In genomic region chr16:70801611-70802010, GRCh38 we compare ENCODE assay signal across 9 cellular contexts. TPM values are rescaled to one million over a fixed set of nuclear protein-coding genes. Genes with fewer than 3 reads are reported as not detected.
A peak's percentile ranks its signal among the peaks of the same experiment; 100 is the strongest.
DNase-seq lines count a peak whose midpoint lies in the region; ATAC-seq and TF ChIP-seq lines count a peak whose summit lies in the region.
"Had no signal": no experiment of that assay in that cellular context is flagged by ENCODE, and none has a peak within 500 bp of the region (broad histone marks: within the 10 kb centered on the region; RNA-seq: fewer than 3 reads in every experiment).

No MANE protein-coding gene starts in this region.

- H3K4me3 Mint-ChIP-seq in activated T-helper 1 cell treated with anti-CD3 and anti-CD28 coated beads, Interleukin-12 subunit alpha, Interleukin-12 subunit beta, Interleukin-2, Interleukin-4 antibody, amounts not matched to agents 30 ng/mL and 10 ng/mL and 1 ng/mL, durations not matched to agents 14 hours and 24 hours and 36 hours: peak overlapping the region; percentile 97
- H3K4me3 Mint-ChIP-seq in immature natural killer cell: peak overlapping the region; percentile 92 to 96 (median 94)
- H3K4me3 Mint-ChIP-seq in stimulated activated naive CD8-positive, alpha-beta T cell treated with anti-CD3 and anti-CD28 coated beads, Interleukin-15, amount 100 ng/mL, for 72 hours: peak overlapping the region; percentile 95 to 97

- no peaks in the 10 kb centered on the region for H3K9me3 ChIP-seq in cardiac muscle cell (ENCODE audit: low read depth)
- H3K9me3 ChIP-seq: left lung had no signal

- H3K9me3 Mint-ChIP-seq in activated T-helper 1 cell treated with anti-CD3 and anti-CD28 coated beads, Interleukin-12 subunit alpha, Interleukin-12 subunit beta, Interleukin-2, Interleukin-4 antibody, amounts not matched to agents 30 ng/mL and 10 ng/mL and 1 ng/mL, durations not matched to agents 14 hours and 24 hours and 36 hours: peaks cover 4% of the 10 kb centered on the region
- no peaks in the 10 kb centered on the region for H3K9me3 Mint-ChIP-seq in immature natural killer cell
- peaks cover 0 to 12% of the 10 kb centered on the region in 2 donors for H3K9me3 Mint-ChIP-seq in stimulated activated naive CD8-positive, alpha-beta T cell treated with anti-CD3 and anti-CD28 coated beads, Interleukin-15, amount 100 ng/mL, for 72 hours

- ATAC-seq in left cardiac atrium: no peak
- no peak for ATAC-seq in stimulated activated naive CD8-positive, alpha-beta T cell treated with anti-CD3 and anti-CD28 coated beads, Interleukin-15, amount 100 ng/mL, for 72 hours

- TF ChIP-seq CTCF in cardiac muscle cell (IDR thresholded peaks at IDR 0.05; ENCODE audit: low read depth, low read length): no peak

- peak overlapping the region; percentile 84 for H3K27ac Mint-ChIP-seq in activated T-helper 1 cell treated with anti-CD3 and anti-CD28 coated beads, Interleukin-12 subunit alpha, Interleukin-12 subunit beta, Interleukin-2, Interleukin-4 antibody, amounts not matched to agents 30 ng/mL and 10 ng/mL and 1 ng/mL, durations not matched to agents 14 hours and 24 hours and 36 hours
- H3K27ac Mint-ChIP-seq in immature natural killer cell: peak overlapping the region; percentile 80 to 91 (median 89)
- H3K27ac Mint-ChIP-seq in stimulated activated naive CD8-positive, alpha-beta T cell treated with anti-CD3 and anti-CD28 coated beads, Interleukin-15, amount 100 ng/mL, for 72 hours: no peak overlapping the region

- no peaks in the 10 kb centered on the region for H3K36me3 ChIP-seq in cardiac muscle cell
- H3K36me3 ChIP-seq: left lung had no signal

- H3K4me3 ChIP-seq in cardiac muscle cell: peak overlapping the region; percentile 84

- H3K4me1 ChIP-seq in cardiac muscle cell (ENCODE audit: low read depth): peaks cover 4% of the 10 kb centered on the region

- H3K27me3 Mint-ChIP-seq in activated T-helper 1 cell treated with anti-CD3 and anti-CD28 coated beads, Interleukin-12 subunit alpha, Interleukin-12 subunit beta, Interleukin-2, Interleukin-4 antibody, amounts not matched to agents 30 ng/mL and 10 ng/mL and 1 ng/mL, durations not matched to agents 14 hours and 24 hours and 36 hours (ENCODE audit: insufficient read depth): peaks cover 13% of the 10 kb centered on the region
- H3K27me3 Mint-ChIP-seq in immature natural killer cell (ENCODE audit: low read depth in 3 of 3): peaks cover 1 to 7% (median 3%) of the 10 kb centered on the region in 3 donors
- no peaks in the 10 kb centered on the region for H3K27me3 Mint-ChIP-seq in stimulated activated naive CD8-positive, alpha-beta T cell treated with anti-CD3 and anti-CD28 coated beads, Interleukin-15, amount 100 ng/mL, for 72 hours

- H3K27me3 ChIP-seq in cardiac muscle cell: peaks cover 31% of the 10 kb centered on the region

- DNase-seq in cardiac muscle cell (ENCODE audit: low read depth in 1 of 2, low spot score in 1 of 2) (no peak), left cardiac atrium (no peak), immature natural killer cell (no peak), NCI-H69 (lab: John Stamatoyannopoulos, UW) (no peak), NOMO-1 (lab: John Stamatoyannopoulos, UW; ENCODE audit: unreplicated experiment in 2 of 2) (no peak), NCI-H1092 (lab: John Stamatoyannopoulos, UW) (no peak)
- DNase-seq in activated T-helper 1 cell treated with anti-CD3 and anti-CD28 coated beads, Interleukin-12 subunit alpha, Interleukin-12 subunit beta, Interleukin-2, Interleukin-4 antibody, amounts not matched to agents 30 ng/mL and 10 ng/mL and 1 ng/mL, durations not matched to agents 14 hours and 24 hours and 36 hours (ENCODE audit: low spot score): no peak
- no peak for DNase-seq in stimulated activated naive CD8-positive, alpha-beta T cell treated with anti-CD3 and anti-CD28 coated beads, Interleukin-15, amount 100 ng/mL, for 72 hours

- intact Hi-C loops in left cardiac atrium (cut with DNase I): no loop called here
- intact Hi-C loops in activated T-helper 1 cell treated with anti-CD3 and anti-CD28 coated beads, Interleukin-12 subunit alpha, Interleukin-12 subunit beta, Interleukin-2, Interleukin-4 antibody, amounts not matched to agents 30 ng/mL and 10 ng/mL and 1 ng/mL, durations not matched to agents 14 hours and 24 hours and 36 hours (cut with micrococcal nuclease): loop anchor here (1.0 to 10.0 kb wide), 5 partner anchors 64 to 1291 kb away; partner anchors contain the start of genes CALB2, DHX38, PHLPP2 and TXNL4B

- peaks cover 27% of the 10 kb centered on the region for H3K4me1 Mint-ChIP-seq in activated T-helper 1 cell treated with anti-CD3 and anti-CD28 coated beads, Interleukin-12 subunit alpha, Interleukin-12 subunit beta, Interleukin-2, Interleukin-4 antibody, amounts not matched to agents 30 ng/mL and 10 ng/mL and 1 ng/mL, durations not matched to agents 14 hours and 24 hours and 36 hours (ENCODE audit: low read depth)
- H3K4me1 Mint-ChIP-seq in immature natural killer cell: peaks cover 26 to 36% of the 10 kb centered on the region in 2 donors
- H3K4me1 Mint-ChIP-seq in stimulated activated naive CD8-positive, alpha-beta T cell treated with anti-CD3 and anti-CD28 coated beads, Interleukin-15, amount 100 ng/mL, for 72 hours: peaks cover 39% of the 10 kb centered on the region

- H3K27ac ChIP-seq in cardiac muscle cell: no peak overlapping the region

- peaks cover 2% of the 10 kb centered on the region for H3K36me3 Mint-ChIP-seq in activated T-helper 1 cell treated with anti-CD3 and anti-CD28 coated beads, Interleukin-12 subunit alpha, Interleukin-12 subunit beta, Interleukin-2, Interleukin-4 antibody, amounts not matched to agents 30 ng/mL and 10 ng/mL and 1 ng/mL, durations not matched to agents 14 hours and 24 hours and 36 hours (ENCODE audit: low read depth)
- H3K36me3 Mint-ChIP-seq in immature natural killer cell: no peaks in the 10 kb centered on the region

RNA-seq across cellular contexts. Expression of gene VAC14, which starts 0.7 kb away (rescaled TPM):
- total RNA-seq in cardiac muscle cell (62.8 and 86.6 TPM in 2 replicates), left cardiac atrium (10 to 100 TPM; 19.4 to 20.2 TPM)
- polyA plus RNA-seq in cardiac muscle cell (63.9 and 78.9 TPM in 2 replicates), immature natural killer cell (10 to 100 TPM; 19.1 to 42.2 (median 28.1) TPM)
- 36.6 and 37.5 TPM in 2 replicates for total RNA-seq in activated T-helper 1 cell treated with anti-CD3 and anti-CD28 coated beads, Interleukin-12 subunit alpha, Interleukin-12 subunit beta, Interleukin-2, Interleukin-4 antibody, amounts not matched to agents 30 ng/mL and 10 ng/mL and 1 ng/mL, durations not matched to agents 14 hours and 24 hours and 36 hours

Comparison
In these comparisons a context has a peak if more than half of its experiments do, and no peak if none do; other contexts are left out.
1. H3K27ac Mint-ChIP-seq: peak in activated T-helper 1 cell treated with anti-CD3 and anti-CD28 coated beads, Interleukin-12 subunit alpha, Interleukin-12 subunit beta, Interleukin-2, Interleukin-4 antibody, amounts not matched to agents 30 ng/mL and 10 ng/mL and 1 ng/mL, durations not matched to agents 14 hours and 24 hours and 36 hours (single experiment) and immature natural killer cell (6 of 6); none in stimulated activated naive CD8-positive, alpha-beta T cell treated with anti-CD3 and anti-CD28 coated beads, Interleukin-15, amount 100 ng/mL, for 72 hours (0 of 2).
2. Peak in every context shown above with its lines, with median percentiles within 50 percentile points of each other: H3K4me3 Mint-ChIP-seq.